ENCODE assay signal across 1 cellular context in genomic region chr2:69893684-69894481, GRCh38.
TF ChIP-seq lines count a peak whose summit lies in the region.

A gene with protein sequence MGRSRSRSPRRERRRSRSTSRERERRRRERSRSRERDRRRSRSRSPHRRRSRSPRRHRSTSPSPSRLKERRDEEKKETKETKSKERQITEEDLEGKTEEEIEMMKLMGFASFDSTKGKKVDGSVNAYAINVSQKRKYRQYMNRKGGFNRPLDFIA (plus strand): TSS chr2:69893956. CDS start chr2:69893985, 29 bp downstream.

TF ChIP-seq in K562, 482 proteins besides CTCF, POLR2A, EP300 and RAD21 (continued from another document and continues in another):
- TF ChIP-seq, protein P1, sequence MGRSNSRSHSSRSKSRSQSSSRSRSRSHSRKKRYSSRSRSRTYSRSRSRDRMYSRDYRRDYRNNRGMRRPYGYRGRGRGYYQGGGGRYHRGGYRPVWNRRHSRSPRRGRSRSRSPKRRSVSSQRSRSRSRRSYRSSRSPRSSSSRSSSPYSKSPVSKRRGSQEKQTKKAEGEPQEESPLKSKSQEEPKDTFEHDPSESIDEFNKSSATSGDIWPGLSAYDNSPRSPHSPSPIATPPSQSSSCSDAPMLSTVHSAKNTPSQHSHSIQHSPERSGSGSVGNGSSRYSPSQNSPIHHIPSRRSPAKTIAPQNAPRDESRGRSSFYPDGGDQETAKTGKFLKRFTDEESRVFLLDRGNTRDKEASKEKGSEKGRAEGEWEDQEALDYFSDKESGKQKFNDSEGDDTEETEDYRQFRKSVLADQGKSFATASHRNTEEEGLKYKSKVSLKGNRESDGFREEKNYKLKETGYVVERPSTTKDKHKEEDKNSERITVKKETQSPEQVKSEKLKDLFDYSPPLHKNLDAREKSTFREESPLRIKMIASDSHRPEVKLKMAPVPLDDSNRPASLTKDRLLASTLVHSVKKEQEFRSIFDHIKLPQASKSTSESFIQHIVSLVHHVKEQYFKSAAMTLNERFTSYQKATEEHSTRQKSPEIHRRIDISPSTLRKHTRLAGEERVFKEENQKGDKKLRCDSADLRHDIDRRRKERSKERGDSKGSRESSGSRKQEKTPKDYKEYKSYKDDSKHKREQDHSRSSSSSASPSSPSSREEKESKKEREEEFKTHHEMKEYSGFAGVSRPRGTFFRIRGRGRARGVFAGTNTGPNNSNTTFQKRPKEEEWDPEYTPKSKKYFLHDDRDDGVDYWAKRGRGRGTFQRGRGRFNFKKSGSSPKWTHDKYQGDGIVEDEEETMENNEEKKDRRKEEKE (IDR thresholded peaks at IDR 0.05; ENCODE audit: borderline replicate concordance in 1 of 2, control insufficient read depth in 1 of 2, low read depth in 2 of 2, low read length in 1 of 2): peak in 1 of 2 experiments; percentile 93; a peak in 2 of 4 replicates
- no peak for TF ChIP-seq MTF1 (CRISPR knock-in tag; IDR thresholded peaks at IDR 0.05; ENCODE audit: borderline replicate concordance)
- no peak for TF ChIP-seq CBFA2T3 (IDR thresholded peaks at IDR 0.05)
- TF ChIP-seq NELFE (IDR thresholded peaks at IDR 0.05; ENCODE audit: insufficient read depth, insufficient read length): no peak
- TF ChIP-seq, protein P2, sequence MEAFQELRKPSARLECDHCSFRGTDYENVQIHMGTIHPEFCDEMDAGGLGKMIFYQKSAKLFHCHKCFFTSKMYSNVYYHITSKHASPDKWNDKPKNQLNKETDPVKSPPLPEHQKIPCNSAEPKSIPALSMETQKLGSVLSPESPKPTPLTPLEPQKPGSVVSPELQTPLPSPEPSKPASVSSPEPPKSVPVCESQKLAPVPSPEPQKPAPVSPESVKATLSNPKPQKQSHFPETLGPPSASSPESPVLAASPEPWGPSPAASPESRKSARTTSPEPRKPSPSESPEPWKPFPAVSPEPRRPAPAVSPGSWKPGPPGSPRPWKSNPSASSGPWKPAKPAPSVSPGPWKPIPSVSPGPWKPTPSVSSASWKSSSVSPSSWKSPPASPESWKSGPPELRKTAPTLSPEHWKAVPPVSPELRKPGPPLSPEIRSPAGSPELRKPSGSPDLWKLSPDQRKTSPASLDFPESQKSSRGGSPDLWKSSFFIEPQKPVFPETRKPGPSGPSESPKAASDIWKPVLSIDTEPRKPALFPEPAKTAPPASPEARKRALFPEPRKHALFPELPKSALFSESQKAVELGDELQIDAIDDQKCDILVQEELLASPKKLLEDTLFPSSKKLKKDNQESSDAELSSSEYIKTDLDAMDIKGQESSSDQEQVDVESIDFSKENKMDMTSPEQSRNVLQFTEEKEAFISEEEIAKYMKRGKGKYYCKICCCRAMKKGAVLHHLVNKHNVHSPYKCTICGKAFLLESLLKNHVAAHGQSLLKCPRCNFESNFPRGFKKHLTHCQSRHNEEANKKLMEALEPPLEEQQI (IDR thresholded peaks at IDR 0.05): peak; percentile 76; the same call in 1 of the 2 replicates
- no peak for TF ChIP-seq MED1 (CRISPR knock-in tag; IDR thresholded peaks at IDR 0.05; ENCODE audit: borderline replicate concordance)
- TF ChIP-seq SMC3 (conservative IDR thresholded peaks at IDR 0.05; ENCODE audit: insufficient read depth, low read depth, low read length): no peak
- peak in 1 of 2 experiments; percentile 62; a peak in 1 of 4 replicates for TF ChIP-seq MAZ (CRISPR knock-in tag; conservative IDR thresholded peaks at IDR 0.05 in 1 of 2, IDR thresholded peaks at IDR 0.05 in 1 of 2)
- TF ChIP-seq SMARCA4 (IDR thresholded peaks at IDR 0.05): no peak
- no peak for TF ChIP-seq POLR3G (IDR thresholded peaks at IDR 0.05; ENCODE audit: extremely low read depth, insufficient read length, insufficient replicate concordance)
- no peak for TF ChIP-seq CBX5 (IDR thresholded peaks at IDR 0.05; ENCODE audit: borderline replicate concordance, low read depth)
- TF ChIP-seq ZC3H8 (IDR thresholded peaks at IDR 0.05): no peak; the same call in 1 of the 2 replicates
- 0 out of 2 replicates have a peak, but pooled peaks have one; percentile 42 for TF ChIP-seq MTA1 (IDR thresholded peaks at IDR 0.05; ENCODE audit: borderline replicate concordance)
- no peak for TF ChIP-seq EWSR1 (IDR thresholded peaks at IDR 0.05; ENCODE audit: borderline replicate concordance, low read depth, partially characterized antibody)
- TF ChIP-seq E2F8 (IDR thresholded peaks at IDR 0.05; ENCODE audit: low read depth, partially characterized antibody): peak; percentile 89
- peak; percentile 98 for TF ChIP-seq NCOA1 (IDR thresholded peaks at IDR 0.05; ENCODE audit: low read depth)
- TF ChIP-seq NFRKB (IDR thresholded peaks at IDR 0.05; ENCODE audit: low read depth): peak; percentile 71; the same call in 1 of the 2 replicates
- no peak for TF ChIP-seq ZNF212 (CRISPR knock-in tag; IDR thresholded peaks at IDR 0.05)
- peak; percentile 48 to 62; a peak in 2 of 4 replicates for TF ChIP-seq SIN3A (IDR thresholded peaks at IDR 0.05; ENCODE audit: borderline replicate concordance in 2 of 2, control insufficient read depth in 1 of 2, low read depth in 2 of 2, low read length in 2 of 2)
- TF ChIP-seq ZNF398 (CRISPR knock-in tag; IDR thresholded peaks at IDR 0.05): no peak
- no peak for TF ChIP-seq ZBTB9 (CRISPR knock-in tag; IDR thresholded peaks at IDR 0.05)
- no peak for TF ChIP-seq RBM15 (IDR thresholded peaks at IDR 0.05; ENCODE audit: insufficient read depth, low read length)
- peak; percentile 82 for TF ChIP-seq RBBP5 (IDR thresholded peaks at IDR 0.05; ENCODE audit: borderline replicate concordance, insufficient read depth, low read length, poor library complexity, severe bottlenecking)
- TF ChIP-seq MCM3 (IDR thresholded peaks at IDR 0.05): no peak
- TF ChIP-seq DACH1 (IDR thresholded peaks at IDR 0.05; ENCODE audit: partially characterized antibody): no peak
- no peak; the same call in 1 of the 2 replicates for TF ChIP-seq ZSCAN29 (IDR thresholded peaks at IDR 0.05)
- TF ChIP-seq ASH1L (IDR thresholded peaks at IDR 0.05; ENCODE audit: borderline replicate concordance, low read depth, partially characterized antibody): no peak
- TF ChIP-seq ZMIZ1 (IDR thresholded peaks at IDR 0.05; ENCODE audit: low read depth in 2 of 2, low read length in 2 of 2): no peak
- TF ChIP-seq BDP1 (IDR thresholded peaks at IDR 0.05; ENCODE audit: insufficient read depth, insufficient read length): no peak
- TF ChIP-seq MAFG (tag; conservative IDR thresholded peaks at IDR 0.05): no peak
- no peak for TF ChIP-seq MCM2 (IDR thresholded peaks at IDR 0.05; ENCODE audit: low read depth)
- peak; percentile 81 for TF ChIP-seq RBFOX2 (IDR thresholded peaks at IDR 0.05; ENCODE audit: low read depth, low read length)
- no peak for TF ChIP-seq ZNF717 (CRISPR knock-in tag; IDR thresholded peaks at IDR 0.05)
- no peak for TF ChIP-seq SMAD4 (CRISPR knock-in tag; conservative IDR thresholded peaks at IDR 0.05)
- TF ChIP-seq, protein P3, sequence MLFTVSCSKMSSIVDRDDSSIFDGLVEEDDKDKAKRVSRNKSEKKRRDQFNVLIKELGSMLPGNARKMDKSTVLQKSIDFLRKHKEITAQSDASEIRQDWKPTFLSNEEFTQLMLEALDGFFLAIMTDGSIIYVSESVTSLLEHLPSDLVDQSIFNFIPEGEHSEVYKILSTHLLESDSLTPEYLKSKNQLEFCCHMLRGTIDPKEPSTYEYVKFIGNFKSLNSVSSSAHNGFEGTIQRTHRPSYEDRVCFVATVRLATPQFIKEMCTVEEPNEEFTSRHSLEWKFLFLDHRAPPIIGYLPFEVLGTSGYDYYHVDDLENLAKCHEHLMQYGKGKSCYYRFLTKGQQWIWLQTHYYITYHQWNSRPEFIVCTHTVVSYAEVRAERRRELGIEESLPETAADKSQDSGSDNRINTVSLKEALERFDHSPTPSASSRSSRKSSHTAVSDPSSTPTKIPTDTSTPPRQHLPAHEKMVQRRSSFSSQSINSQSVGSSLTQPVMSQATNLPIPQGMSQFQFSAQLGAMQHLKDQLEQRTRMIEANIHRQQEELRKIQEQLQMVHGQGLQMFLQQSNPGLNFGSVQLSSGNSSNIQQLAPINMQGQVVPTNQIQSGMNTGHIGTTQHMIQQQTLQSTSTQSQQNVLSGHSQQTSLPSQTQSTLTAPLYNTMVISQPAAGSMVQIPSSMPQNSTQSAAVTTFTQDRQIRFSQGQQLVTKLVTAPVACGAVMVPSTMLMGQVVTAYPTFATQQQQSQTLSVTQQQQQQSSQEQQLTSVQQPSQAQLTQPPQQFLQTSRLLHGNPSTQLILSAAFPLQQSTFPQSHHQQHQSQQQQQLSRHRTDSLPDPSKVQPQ (CRISPR knock-in tag; IDR thresholded peaks at IDR 0.05; ENCODE audit: borderline replicate concordance): no peak
- TF ChIP-seq, protein P4, sequence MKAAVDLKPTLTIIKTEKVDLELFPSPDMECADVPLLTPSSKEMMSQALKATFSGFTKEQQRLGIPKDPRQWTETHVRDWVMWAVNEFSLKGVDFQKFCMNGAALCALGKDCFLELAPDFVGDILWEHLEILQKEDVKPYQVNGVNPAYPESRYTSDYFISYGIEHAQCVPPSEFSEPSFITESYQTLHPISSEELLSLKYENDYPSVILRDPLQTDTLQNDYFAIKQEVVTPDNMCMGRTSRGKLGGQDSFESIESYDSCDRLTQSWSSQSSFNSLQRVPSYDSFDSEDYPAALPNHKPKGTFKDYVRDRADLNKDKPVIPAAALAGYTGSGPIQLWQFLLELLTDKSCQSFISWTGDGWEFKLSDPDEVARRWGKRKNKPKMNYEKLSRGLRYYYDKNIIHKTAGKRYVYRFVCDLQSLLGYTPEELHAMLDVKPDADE (conservative IDR thresholded peaks at IDR 0.05; ENCODE audit: control insufficient read depth, low read depth, low read length): no peak
- TF ChIP-seq ZNF584 (CRISPR knock-in tag; IDR thresholded peaks at IDR 0.05; ENCODE audit: low read depth): no peak
- no peak for TF ChIP-seq ZNF354B (CRISPR knock-in tag; IDR thresholded peaks at IDR 0.05)
- no peak for TF ChIP-seq PCBP2 (IDR thresholded peaks at IDR 0.05; ENCODE audit: low read depth, low read length, poor library complexity, severe bottlenecking)
- TF ChIP-seq BMI1 (IDR thresholded peaks at IDR 0.05; ENCODE audit: low read length): no peak
- no peak for TF ChIP-seq ZNF830 (CRISPR knock-in tag; IDR thresholded peaks at IDR 0.05)
